Comparison of ENCODE assay signal across 1 cellular context in the genomic region with DNA sequence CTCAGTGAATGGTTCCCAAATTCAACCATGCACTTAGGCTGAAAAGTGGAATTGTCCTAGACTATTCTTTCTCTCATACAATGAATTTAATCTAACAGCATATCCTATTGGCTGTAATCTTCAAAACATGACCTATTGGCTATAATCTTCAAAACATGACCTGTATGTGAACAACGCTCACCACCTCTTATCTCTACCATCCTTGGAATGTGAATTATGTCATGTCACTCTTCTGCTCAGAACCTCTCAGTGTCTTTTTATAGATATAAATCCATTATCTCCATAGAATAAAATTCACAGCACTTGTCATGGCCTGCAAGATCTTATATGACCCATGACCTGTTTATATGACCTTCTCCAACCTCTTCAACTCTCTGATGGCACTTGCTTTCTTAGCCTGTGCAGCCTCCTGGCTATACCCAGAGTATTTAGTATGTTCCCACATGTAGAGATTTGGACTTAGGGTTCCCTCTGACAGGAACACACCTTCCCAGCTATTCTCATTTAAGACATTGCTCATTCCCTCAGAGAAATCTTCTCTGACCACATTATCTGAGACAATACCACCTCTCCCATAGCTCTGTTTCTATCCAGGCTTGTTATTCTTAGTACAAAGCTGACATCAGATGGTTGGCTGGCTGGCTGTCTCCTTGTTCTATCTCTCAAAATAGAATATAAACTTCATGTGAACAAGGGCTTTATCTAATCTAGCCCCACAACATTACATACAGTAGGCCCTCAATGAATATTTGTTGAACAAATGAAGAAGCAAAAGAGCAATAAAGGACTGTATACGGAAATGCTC.
TF ChIP-seq lines count a peak whose summit lies in the region.

No MANE protein-coding gene starts in this region.

TF ChIP-seq in IMR-90, 13 proteins besides CTCF, POLR2A, EP300 and RAD21 (continued from another document):
- TF ChIP-seq, protein P1, sequence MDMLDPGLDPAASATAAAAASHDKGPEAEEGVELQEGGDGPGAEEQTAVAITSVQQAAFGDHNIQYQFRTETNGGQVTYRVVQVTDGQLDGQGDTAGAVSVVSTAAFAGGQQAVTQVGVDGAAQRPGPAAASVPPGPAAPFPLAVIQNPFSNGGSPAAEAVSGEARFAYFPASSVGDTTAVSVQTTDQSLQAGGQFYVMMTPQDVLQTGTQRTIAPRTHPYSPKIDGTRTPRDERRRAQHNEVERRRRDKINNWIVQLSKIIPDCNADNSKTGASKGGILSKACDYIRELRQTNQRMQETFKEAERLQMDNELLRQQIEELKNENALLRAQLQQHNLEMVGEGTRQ (IDR thresholded peaks at IDR 0.05; ENCODE audit: low read depth, low read length): no peak
- TF ChIP-seq SMC3 (IDR thresholded peaks at IDR 0.05; ENCODE audit: low read depth, low read length) (no peak), RCOR1 (IDR thresholded peaks at IDR 0.05; ENCODE audit: insufficient replicate concordance, low read length) (no peak), FOS (IDR thresholded peaks at IDR 0.05; ENCODE audit: low read depth, low read length) (no peak), MAZ (IDR thresholded peaks at IDR 0.05; ENCODE audit: borderline replicate concordance, low read depth, low read length) (no peak), ELK1 (IDR thresholded peaks at IDR 0.05; ENCODE audit: borderline replicate concordance, low read depth, low read length) (no peak), NFE2L2 (IDR thresholded peaks at IDR 0.05; ENCODE audit: low read depth, low read length) (no peak), MXI1 (IDR thresholded peaks at IDR 0.05; ENCODE audit: borderline replicate concordance, low read depth, low read length) (no peak), RFX5 (IDR thresholded peaks at IDR 0.05; ENCODE audit: low read depth, low read length) (no peak)
